In the genomic region with DNA sequence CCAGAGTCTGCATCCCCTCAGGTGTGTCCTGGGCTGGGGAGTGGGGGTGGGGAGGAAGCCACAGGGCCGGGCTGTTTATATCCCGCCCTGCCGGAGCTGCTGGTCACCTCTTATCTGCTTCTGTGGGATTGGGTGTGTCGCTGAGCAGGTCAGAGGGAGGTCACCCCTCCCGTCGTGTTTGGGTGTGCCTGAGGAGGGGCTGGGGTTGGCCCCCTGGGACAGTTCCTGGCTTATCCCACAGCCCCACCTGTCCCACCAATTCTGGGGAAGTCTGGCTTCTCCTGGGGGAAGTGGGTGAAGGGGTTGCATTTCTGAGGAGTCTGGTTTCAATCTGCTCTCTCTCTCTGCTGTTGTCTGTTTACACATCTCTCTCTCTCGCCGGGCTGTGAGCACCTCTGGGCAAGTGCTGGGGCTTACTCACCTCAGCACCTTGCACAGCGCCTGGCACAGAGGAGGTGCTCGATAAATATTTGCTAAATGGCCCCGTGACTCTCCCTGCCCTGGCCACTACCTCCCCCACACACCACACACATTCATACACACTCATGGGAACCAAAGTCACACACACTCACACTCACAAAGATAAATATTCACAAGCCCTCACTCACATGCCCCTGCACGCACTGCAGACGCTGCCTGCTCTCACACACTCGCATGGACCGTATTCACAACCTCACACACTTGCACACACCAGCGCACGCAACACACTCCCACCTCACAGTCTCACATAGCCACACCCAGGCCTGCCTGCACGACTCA, we compare ENCODE assay signal across 9 cellular contexts. TPM values are rescaled to one million over a fixed set of nuclear protein-coding genes. Genes with fewer than 3 reads are reported as not detected.
DNase-seq lines count a peak whose midpoint lies in the region; ATAC-seq and TF ChIP-seq lines count a peak whose summit lies in the region.
"Had no signal": no experiment of that assay in that cellular context is flagged by ENCODE, and none has a peak within 500 bp of the region (broad histone marks: within the 10 kb centered on the region; RNA-seq: fewer than 3 reads in every experiment).

No MANE protein-coding gene starts in this region.

- TF ChIP-seq CTCF in PC-3 (conservative IDR thresholded peaks at IDR 0.05; ENCODE audit: low read depth, low read length) = no peak
- no peak for TF ChIP-seq CTCF in stomach (IDR thresholded peaks at IDR 0.05)

- POLR2A ChIA-PET in PC-3 (lab: Charles Lee; ENCODE audit: unreplicated experiment) = interaction anchor here (0.5 to 1.6 kb wide), 2 partner anchors 16 to 45 kb away, joined by 7 to 8 read pairs; no protein-coding TSS in a partner anchor

- peaks cover 16% of the 10 kb centered on the region for H3K36me3 ChIP-seq in PC-3 (ENCODE audit: low read depth, low read length)
- H3K36me3 ChIP-seq in stomach = peaks cover 18 to 26% (median 23%) of the 10 kb centered on the region in 4 donors

- intact Hi-C loops in PC-3 (cut with micrococcal nuclease) (loop anchor here (1.0 to 2.0 kb wide), 4 partner anchors 8 to 40 kb away; a partner anchor contains a TSS), left ventricle myocardium superior (cut with micrococcal nuclease) (no loop called here), stomach (cut with DNase I; ENCODE audit: low total_unique reads) (no loop called here)

- H3K4me1 ChIP-seq in PC-3 (ENCODE audit: insufficient read depth, low read length) (peaks cover 85% of the 10 kb centered on the region), stomach (peaks cover 17 to 43% (median 27%) of the 10 kb centered on the region in 4 donors)

- H3K9ac ChIP-seq in PC-3 (ENCODE audit: low read length) = peak overlapping the region; percentile 73

- CTCF ChIA-PET in PC-3 (lab: Charles Lee) = no interaction called here

- no peak overlapping the region for H2AFZ ChIP-seq in PC-3 (ENCODE audit: low read length)

- peak; percentile 73 for ATAC-seq in PC-3
- ATAC-seq in left ventricle myocardium superior = peak; percentile 44

- H3K4me2 ChIP-seq in PC-3 (ENCODE audit: low read length) = peak overlapping the region; percentile 77

- H3K27me3 ChIP-seq in PC-3 (ENCODE audit: low read length) (no peaks in the 10 kb centered on the region), stomach (peaks cover 0 to 13% (median 0%) of the 10 kb centered on the region in 3 donors)

- H3K27ac ChIP-seq in PC-3 (ENCODE audit: low read length) (peak overlapping the region; percentile 99), stomach (peak overlapping the region; percentile 88 to 94 (median 92))

- peaks cover 28% of the 10 kb centered on the region for H3K79me2 ChIP-seq in PC-3 (ENCODE audit: low read length)

- H3K4me3 ChIP-seq in PC-3 (ENCODE audit: low read length) (peak overlapping the region; percentile 49; the same call in 1 of the 2 replicates), stomach (peak overlapping the region in 1 of 4 donors; percentile 8)

- no TSS peak for BruUV-seq in PC-3 (replicated peaks; lab: Mats Ljungman, UMichigan)

- DNase-seq in PC-3 = peak; percentile 89
- no peak for DNase-seq in left ventricle myocardium superior
- DNase-seq in stomach = peak; percentile 93
- DNase-seq in hepatic stellate cell (ENCODE audit: low spot score) = no peak
- no peak for DNase-seq in NCI-H128 (lab: John Stamatoyannopoulos, UW; ENCODE audit: unreplicated experiment)
- no peak for DNase-seq in UCSD-AML1 (lab: John Stamatoyannopoulos, UW; ENCODE audit: unreplicated experiment)
- DNase-seq in Ammon's horn (ENCODE audit: low spot score) = no peak
- DNase-seq: amniotic stem cell had no signal

- no peaks in the 10 kb centered on the region for H3F3A ChIP-seq in PC-3 (ENCODE audit: low read length, unreplicated experiment)

- H3K9me3 ChIP-seq in PC-3 (ENCODE audit: low read length) (no peaks in the 10 kb centered on the region), stomach (no peaks in the 10 kb centered on the region)

- 21 to 49% (median 30%) methylated on average over 14 to 18 of the region's 18 CpGs for WGBS in stomach, 5 donors

- TF ChIP-seq POLR2A in stomach (IDR thresholded peaks at IDR 0.05) = no peak

- H3K9me2 ChIP-seq in PC-3 (replicated peaks; ENCODE audit: low read length) = no peaks in the 10 kb centered on the region

- peaks cover 20% of the 10 kb centered on the region for H4K20me1 ChIP-seq in PC-3 (ENCODE audit: low read length)

- TF ChIP-seq RAD21 in Ishikawa (IDR thresholded peaks at IDR 0.05; ENCODE audit: low read depth) = no peak

- TF ChIP-seq EP300 in Ishikawa (IDR thresholded peaks at IDR 0.05; ENCODE audit: borderline replicate concordance) (no peak), stomach (IDR thresholded peaks at IDR 0.05) (no peak)

TF ChIP-seq in Ishikawa, 13 proteins besides CTCF, POLR2A, EP300 and RAD21:
- TF ChIP-seq FOXM1 (IDR thresholded peaks at IDR 0.05; ENCODE audit: borderline replicate concordance, low read depth) = no peak
- TF ChIP-seq TCF12 (IDR thresholded peaks at IDR 0.05; ENCODE audit: low read depth) = peak; percentile 21; the same call in 1 of the 2 replicates
- TF ChIP-seq NFIC (IDR thresholded peaks at IDR 0.05) = 0 out of 2 replicates have a peak, but pooled peaks have one; percentile 3
- TF ChIP-seq TEAD4 (IDR thresholded peaks at IDR 0.05) = no peak
- no peak for TF ChIP-seq EGR1 (IDR thresholded peaks at IDR 0.05)
TF ChIP-seq in Ishikawa: peak in this region for 2.

RNA-seq across cellular contexts. Expression of a gene that starts 8.3 kb away (rescaled TPM):
- total RNA-seq in PC-3 (2014; rRNA removed) (399 and 460 TPM in 2 replicates), left ventricle myocardium superior (0.40 TPM), stomach (1,000 to 10,000 TPM in 1 of 5 donors, 100 to 1,000 TPM in 4; 174 to 1,083 (median 289) TPM)
- 100 to 1,000 TPM; 146 to 253 (median 242) TPM for polyA plus RNA-seq in stomach

RNA-seq across cellular contexts. Expression of a gene that starts 36.2 kb away (rescaled TPM):
- total RNA-seq in PC-3 (2014; rRNA removed) (64.7 and 74.8 TPM in 2 replicates), left ventricle myocardium superior (11.6 TPM), stomach (100 to 1,000 TPM in 3 of 5 donors, 10 to 100 TPM in 2; 23.3 to 900 (median 102) TPM)
- 10 to 100 TPM; 31.6 to 38.6 (median 37.6) TPM for polyA plus RNA-seq in stomach

Comparison
In these comparisons a context has a peak if more than half of its experiments do, and no peak if none do; other contexts are left out.
1. DNase-seq: peak in PC-3 (single experiment) and stomach (single experiment); none in left ventricle myocardium superior (single experiment), hepatic stellate cell (single experiment), NCI-H128 (single experiment), UCSD-AML1 (single experiment) and Ammon's horn (single experiment).
2. RNA of a gene that starts 8.3 kb away (total RNA-seq): 399 to 460 TPM in PC-3 and 174 to 1,083 TPM in stomach; 0.40 TPM in left ventricle myocardium superior (single experiment); every median in the first group is over 100 times any median in the second.